19 cellular contexts compared by ENCODE assay signal in genomic region chr16:11439790-11440656, GRCh38.
A peak's percentile ranks its signal among the peaks of the same experiment; 100 is the strongest.
DNase-seq lines count a peak whose midpoint lies in the region; ATAC-seq and TF ChIP-seq lines count a peak whose summit lies in the region.
"Had no signal": no experiment of that assay in that cellular context is flagged by ENCODE, and none has a peak within 500 bp of the region (broad histone marks: within the 10 kb centered on the region; RNA-seq: fewer than 3 reads in every experiment).

No MANE protein-coding gene starts in this region.

- 0 out of 2 replicates have a peak overlapping the region, but pooled peaks have one; percentile 11 for H3K27ac Mint-ChIP-seq in GM23338
- H3K27ac Mint-ChIP-seq in H9 = no peak overlapping the region; a peak in 1 of 7 replicates
- H3K27ac Mint-ChIP-seq: CD4-positive, CD25-positive, alpha-beta regulatory T cell had no signal

- no peaks in the 10 kb centered on the region for H3K79me1 ChIP-seq in H9 (ENCODE audit: insufficient read depth, low read depth, low read length, poor library complexity, severe bottlenecking)

- H3K18ac ChIP-seq in H9 (ENCODE audit: insufficient read length, low read depth, low read length) = no peak overlapping the region

- no peak overlapping the region for H3K23ac ChIP-seq in H9 (ENCODE audit: insufficient read length, low read depth, low read length)

- H2BK5ac ChIP-seq in H9 (ENCODE audit: insufficient read length, low read length) = no peak overlapping the region

- no peaks in the 10 kb centered on the region for H3K9me2 ChIP-seq in GM23338 (ENCODE audit: insufficient read depth)

- no peak overlapping the region for H3K4me3 ChIP-seq in GM23338
- no peak overlapping the region for H3K4me3 ChIP-seq in upper lobe of right lung

- H4K8ac ChIP-seq in H9 (replicated peaks; ENCODE audit: insufficient read length, low read depth, low read length) = peak overlapping the region; percentile 25

- H3K36me3 ChIP-seq in GM23338 (ENCODE audit: insufficient read depth) (no peaks in the 10 kb centered on the region), upper lobe of right lung (no peaks in the 10 kb centered on the region)

- H2AFZ ChIP-seq in GM23338 = peak overlapping the region; percentile 90; the same call in 1 of the 2 replicates
- H2AFZ ChIP-seq in H9 (ENCODE audit: low read length) = no peak overlapping the region

- no peak overlapping the region for H3K4me3 Mint-ChIP-seq in GM23338
- H3K4me3 Mint-ChIP-seq in H9 = no peak overlapping the region

- H3K27ac ChIP-seq in GM23338 (ENCODE audit: low read depth) (no peak overlapping the region), H9 (ENCODE audit: insufficient read length, low read depth, low read length) (no peak overlapping the region), upper lobe of right lung (no peak overlapping the region)
- H3K27ac ChIP-seq: HL-60, RWPE1 had no signal

- H3K4me1 ChIP-seq in GM23338 (ENCODE audit: insufficient read depth) = no peaks in the 10 kb centered on the region
- H3K4me1 ChIP-seq in H9 (ENCODE audit: insufficient read depth, low read length) = no peaks in the 10 kb centered on the region; the same call in 1 of the 2 replicates
- no peaks in the 10 kb centered on the region for H3K4me1 ChIP-seq in upper lobe of right lung

- peak; percentile 59 for DNase-seq in GM23338 (ENCODE audit: low spot score)
- DNase-seq in H9 = no peak
- peak; percentile 31 for DNase-seq in NCI-H69 (lab: John Stamatoyannopoulos, UW)
- no peak for DNase-seq in left colon
- no peak for DNase-seq in NCI-H1105 treated with DMSO at 0.1 percent for 48 hours (lab: John Stamatoyannopoulos, UW)
- DNase-seq in upper lobe of right lung = no peak
- DNase-seq: CD4-positive, CD25-positive, alpha-beta regulatory T cell; HCEC 1CT; MV-4-11; NCI-H1417; NCI-H2081 treated with DMSO at 0.1 percent for 48 hours; NCI-H2227 treated with DMSO at 0.1 percent for 48 hours; NCI-H510A treated with DMSO at 0.1 percent for 48 hours; NCI-H774; NK-92 treated with Interleukin-12 subunit alpha and Interleukin-12 subunit beta, amount 100 ng/mL, for 24 hours had no signal

- H3K4me1 Mint-ChIP-seq in GM23338 (no peaks in the 10 kb centered on the region), H9 (no peaks in the 10 kb centered on the region)
- H3K4me1 Mint-ChIP-seq: CD4-positive, CD25-positive, alpha-beta regulatory T cell had no signal

- peak overlapping the region; percentile 94 for H4K5ac ChIP-seq in H9 (ENCODE audit: insufficient read length, low read depth, low read length)

- H4K91ac ChIP-seq in H9 (ENCODE audit: insufficient read length, low read depth, low read length) = no peak overlapping the region

- no peaks in the 10 kb centered on the region for H3K23me2 ChIP-seq in H9 (ENCODE audit: insufficient read length, low read depth, low read length, poor library complexity, severe bottlenecking)

- H3K56ac ChIP-seq in H9 (ENCODE audit: insufficient read length, low read depth, low read length) = no peak overlapping the region

- H3K27me3 ChIP-seq in GM23338 (ENCODE audit: insufficient read depth) (no peaks in the 10 kb centered on the region), H9 (ENCODE audit: insufficient read depth, low read length) (no peaks in the 10 kb centered on the region), upper lobe of right lung (no peaks in the 10 kb centered on the region)

- no peak overlapping the region for H2BK20ac ChIP-seq in H9 (ENCODE audit: low read depth, low read length, poor library complexity, severe bottlenecking)

- H3K4me2 ChIP-seq in GM23338 = no peak overlapping the region
- no peak overlapping the region for H3K4me2 ChIP-seq in H9 (ENCODE audit: insufficient read depth, insufficient read length, low read length)

- H2BK120ac ChIP-seq in H9 (ENCODE audit: low read depth, low read length, poor library complexity, severe bottlenecking) = no peak overlapping the region

- H3K14ac ChIP-seq in H9 (ENCODE audit: insufficient read depth, low read length) = no peak overlapping the region

- H3K36me3 Mint-ChIP-seq in GM23338 (ENCODE audit: low read depth) (no peaks in the 10 kb centered on the region), H9 (ENCODE audit: insufficient read depth in 1 of 3, low read depth in 3 of 3) (peaks cover 0 to 6% (median 0%) of the 10 kb centered on the region in 3 experiments; a peak in 2 of 7 replicates)

- peaks cover 1% of the 10 kb centered on the region for H3K27me3 Mint-ChIP-seq in GM23338 (ENCODE audit: insufficient read depth, low read depth, poor library complexity)
- H3K27me3 Mint-ChIP-seq in H9 (ENCODE audit: low read depth) = peaks cover 5% of the 10 kb centered on the region
- H3K27me3 Mint-ChIP-seq: CD4-positive, CD25-positive, alpha-beta regulatory T cell had no signal

- H2AK5ac ChIP-seq in H9 (ENCODE audit: insufficient read length, low read length) = no peak overlapping the region

- intact Hi-C loops in left colon (cut with DNase I, micrococcal nuclease) (no loop called here), upper lobe of right lung (cut with DNase I) (no loop called here)

- no peaks in the 10 kb centered on the region for H4K20me1 ChIP-seq in GM23338 (replicated peaks; ENCODE audit: insufficient read depth)
- no peaks in the 10 kb centered on the region for H4K20me1 ChIP-seq in H9 (ENCODE audit: control insufficient read depth, insufficient read depth, insufficient read length)

- H3T11ph ChIP-seq in H9 (ENCODE audit: low read length) = no peak overlapping the region

- no peak overlapping the region for H2BK12ac ChIP-seq in H9 (ENCODE audit: insufficient read length, low read depth, low read length)

- H3K4ac ChIP-seq in H9 (ENCODE audit: low read depth, low read length) = no peak overlapping the region

- peaks cover 6% of the 10 kb centered on the region for H3K9me3 ChIP-seq in H9 (ENCODE audit: control insufficient read depth, low read depth, low read length)
- H3K9me3 ChIP-seq in upper lobe of right lung = no peaks in the 10 kb centered on the region

- H2BK15ac ChIP-seq in H9 (ENCODE audit: low read depth, low read length) = no peak overlapping the region

- no peak overlapping the region for H3K9ac ChIP-seq in H9 (ENCODE audit: extremely low read depth, insufficient read length, low read length)

- H3F3A ChIP-seq in GM23338 (replicated peaks; ENCODE audit: low read depth) = no peaks in the 10 kb centered on the region

- no peak; the same call in 2 of the 3 replicates for ATAC-seq in GM23338
- peak; percentile 28 for ATAC-seq in left colon
- no peak for ATAC-seq in GM18861 (IDR thresholded peaks at IDR 0.05; ENCODE audit: unreplicated experiment)
- ATAC-seq in upper lobe of right lung = no peak
- ATAC-seq: SK-N-SH treated with all-trans-retinoic acid at 6 μM for 48 hours had no signal

- WGBS in H9 (ENCODE audit: extremely low coverage, insufficient read length, low lambda C conversion rate) = no CpG with 5 or more reads among the region's 4 CpGs

- H3K9me3 Mint-ChIP-seq in GM23338 (peaks cover 12% of the 10 kb centered on the region; the same call in 2 of the 3 replicates), H9 (peaks cover 8 to 12% of the 10 kb centered on the region in 2 experiments; a peak in 4 of 5 replicates)

- TF ChIP-seq CTCF in GM23338 (conservative IDR thresholded peaks at IDR 0.05; ENCODE audit: low read depth in 2 of 2) (no peak), H9 (conservative IDR thresholded peaks at IDR 0.05) (no peak), upper lobe of right lung (IDR thresholded peaks at IDR 0.05) (no peak)

- H3K79me2 ChIP-seq in GM23338 (replicated peaks; ENCODE audit: insufficient read depth) (no peaks in the 10 kb centered on the region), H9 (ENCODE audit: insufficient read depth, low read length) (no peaks in the 10 kb centered on the region)

TF ChIP-seq in GM23338, 12 proteins besides CTCF, POLR2A, EP300 and RAD21 (continues in another document):
- TF ChIP-seq ETS1 (IDR thresholded peaks at IDR 0.05) = no peak
- no peak for TF ChIP-seq REST (IDR thresholded peaks at IDR 0.05; ENCODE audit: unreplicated experiment)

Comparison
In these comparisons a context has a peak if more than half of its experiments do, and no peak if none do; other contexts are left out.
1. DNase-seq: peak in GM23338 (single experiment) and NCI-H69 (single experiment); none in H9 (single experiment), left colon (0 of 2), NCI-H1105 treated with DMSO at 0.1 percent for 48 hours (single experiment) and upper lobe of right lung (single experiment).